ENCODE assay signal across 1 cellular context in genomic region chr19:40688294-40688693, GRCh38.
TF ChIP-seq lines count a peak whose summit lies in the region.

No MANE protein-coding gene starts in this region.

TF ChIP-seq in A549, 52 proteins besides CTCF, POLR2A, EP300 and RAD21 (continued from another document):
- no peak for TF ChIP-seq ATOH8 (CRISPR knock-in tag; IDR thresholded peaks at IDR 0.05; ENCODE audit: low read depth)
- TF ChIP-seq JUN (IDR thresholded peaks at IDR 0.05), result no peak
- no peak for TF ChIP-seq MYC (IDR thresholded peaks at IDR 0.05; ENCODE audit: borderline replicate concordance, low read length)
- TF ChIP-seq RNF2 (IDR thresholded peaks at IDR 0.05; ENCODE audit: borderline replicate concordance, low read depth), result no peak
- no peak for TF ChIP-seq HMGXB4 (CRISPR knock-in tag; IDR thresholded peaks at IDR 0.05; ENCODE audit: borderline replicate concordance)
- TF ChIP-seq MAZ (IDR thresholded peaks at IDR 0.05; ENCODE audit: borderline replicate concordance, low read depth, low read length), result no peak
- TF ChIP-seq HES2 (IDR thresholded peaks at IDR 0.05), result no peak
- TF ChIP-seq NR3C1 (IDR thresholded peaks at IDR 0.05), result no peak
